In the genomic region with DNA sequence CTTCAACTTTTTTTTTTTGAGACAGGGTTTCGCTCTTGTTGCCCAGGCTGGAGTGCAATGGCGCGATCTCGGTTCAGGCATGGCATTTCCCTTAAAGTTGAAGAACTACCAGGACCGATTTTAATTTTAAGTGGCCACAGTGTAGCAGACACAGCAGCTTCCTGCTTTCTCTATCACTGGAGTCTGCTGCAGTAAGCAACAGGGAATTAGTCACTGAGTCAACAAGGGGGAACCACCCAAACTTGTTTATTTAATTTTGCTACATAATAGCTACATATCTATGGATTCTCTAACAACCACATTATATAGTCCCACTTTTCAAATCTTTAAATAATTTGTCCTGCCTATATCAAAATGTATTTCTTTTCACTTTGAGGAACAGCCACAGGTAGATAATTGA, we compare ENCODE assay signal across 18 cellular contexts. TPM values are rescaled to one million over a fixed set of nuclear protein-coding genes. Genes with fewer than 3 reads are reported as not detected.
"Had no signal": no experiment of that assay in that cellular context is flagged by ENCODE, and none has a peak within 500 bp of the region (broad histone marks: within the 10 kb centered on the region; RNA-seq: fewer than 3 reads in every experiment).

No MANE protein-coding gene starts in this region.

- DNase-seq: activated B cell treated with CpG ODN at 0.5 μM for 24 hours; activated CD4-positive, alpha-beta T cell treated with anti-CD3 and anti-CD28 coated beads, Interleukin-2, amount 10 ng/mL, durations not matched to agents 7 days and 5 days; activated CD8-positive, alpha-beta memory T cell treated with anti-CD3 and anti-CD28 coated beads for 24 hours; activated naive CD4-positive, alpha-beta T cell treated with anti-CD3 and anti-CD28 coated beads, Interleukin-2, amount 50 U/mL, for 16 hours; activated T-cell treated with anti-CD3 and anti-CD28 coated beads for 4 hours; brain microvascular endothelial cell; dorsolateral prefrontal cortex; esophagus squamous epithelium; kidney; left ventricle myocardium superior; spleen; stimulated activated CD4-positive, alpha-beta T cell treated with anti-CD3 and anti-CD28 coated beads, Interleukin-1b, Interleukin-23, amount 100 ng/mL, for 48 hours; T-helper 17 cell; trophoblast cell had no signal

- FAIRE-seq: kidney had no signal

- H3K4me1 ChIP-seq: esophagus squamous epithelium, gastroesophageal sphincter, spleen had no signal

- H3K27me3 ChIP-seq: brain microvascular endothelial cell, dorsolateral prefrontal cortex, esophagus squamous epithelium, gastroesophageal sphincter, spleen had no signal

- H3K36me3 ChIP-seq: brain microvascular endothelial cell, spleen had no signal

- ATAC-seq: gastroesophageal sphincter; left ventricle myocardium superior; sciatic nerve; stimulated activated memory B cell treated with anti-CD40 and anti-IgM and Interleukin-4, amounts not matched to agents 10 μg/mL and 1 μg/mL and 100 μg/mL, for 72 hours; T-helper 17 cell had no signal

- H3K27ac ChIP-seq: brain microvascular endothelial cell, dorsolateral prefrontal cortex, esophagus squamous epithelium, gastroesophageal sphincter, spleen had no signal

- H3K4me3 ChIP-seq: dorsolateral prefrontal cortex, esophagus squamous epithelium, gastroesophageal sphincter, spleen had no signal

RNA-seq across cellular contexts. Expression of a gene that starts 12.5 kb away (rescaled TPM):
- total RNA-seq: activated B cell treated with CpG ODN at 0.5 μM for 24 hours, osteocyte had no signal
